Comparison of ENCODE assay signal across 8 cellular contexts in genomic region chr18:79570266-79571201, GRCh38.
A peak's percentile ranks its signal among the peaks of the same experiment; 100 is the strongest.
DNase-seq lines count a peak whose midpoint lies in the region; ATAC-seq and TF ChIP-seq lines count a peak whose summit lies in the region.

No MANE protein-coding gene starts in this region.

- H3K36me3 ChIP-seq in heart left ventricle (no peaks in the 10 kb centered on the region), right atrium auricular region (no peaks in the 10 kb centered on the region), PC-9 (ENCODE audit: low read depth) (no peaks in the 10 kb centered on the region; the same call in 1 of the 2 replicates), suprapubic skin (no peaks in the 10 kb centered on the region), stomach (no peaks in the 10 kb centered on the region)

- TF ChIP-seq POLR2A in heart left ventricle (IDR thresholded peaks at IDR 0.05) (no peak), suprapubic skin (IDR thresholded peaks at IDR 0.05) (no peak), stomach (IDR thresholded peaks at IDR 0.05) (no peak)

- WGBS in heart left ventricle, 4 donors = 75 to 80% (median 77%) methylated on average over 25 to 26 of the region's 26 CpGs
- 62% methylated on average over 26 of the region's 26 CpGs for WGBS in suprapubic skin
- WGBS in stomach, 5 donors = 44 to 59% (median 52%) methylated on average over 26 of the region's 26 CpGs

- H3K4me1 ChIP-seq in heart left ventricle (peaks cover 0 to 26% (median 10%) of the 10 kb centered on the region in 12 donors), right atrium auricular region (peaks cover 0 to 28% of the 10 kb centered on the region in 2 donors), PC-9 (replicated peaks; ENCODE audit: insufficient read depth) (no peaks in the 10 kb centered on the region), suprapubic skin (peaks cover 19% of the 10 kb centered on the region), stomach (peaks cover 3 to 21% (median 15%) of the 10 kb centered on the region in 4 donors)

- H3F3A ChIP-seq in PC-9 (ENCODE audit: insufficient read depth, low read depth) = no peaks in the 10 kb centered on the region

- BruUV-seq in PC-9 (replicated peaks; lab: Mats Ljungman, UMichigan) = no TSS peak

- no peak overlapping the region for H3K27ac ChIP-seq in heart left ventricle
- H3K27ac ChIP-seq in right atrium auricular region = no peak overlapping the region
- no peak overlapping the region for H3K27ac ChIP-seq in PC-9
- H3K27ac ChIP-seq in suprapubic skin = no peak overlapping the region
- no peak overlapping the region for H3K27ac ChIP-seq in stomach

- CTCF ChIA-PET in PC-9 (lab: Charles Lee) = no interaction called here

- H3K4me3 ChIP-seq in heart left ventricle (no peak overlapping the region), right atrium auricular region (no peak overlapping the region), PC-9 (no peak overlapping the region), suprapubic skin (no peak overlapping the region), stomach (no peak overlapping the region)

- no peaks in the 10 kb centered on the region for H4K20me1 ChIP-seq in PC-9 (ENCODE audit: insufficient read depth)

- POLR2A ChIA-PET in PC-9 (lab: Charles Lee; ENCODE audit: unreplicated experiment) = no interaction called here

- H3K9me3 ChIP-seq in heart left ventricle = peaks cover 0 to 25% (median 18%) of the 10 kb centered on the region in 12 donors
- peaks cover 0 to 22% of the 10 kb centered on the region in 2 donors for H3K9me3 ChIP-seq in right atrium auricular region
- no peaks in the 10 kb centered on the region for H3K9me3 ChIP-seq in PC-9 (ENCODE audit: insufficient read depth, low read depth)
- H3K9me3 ChIP-seq in suprapubic skin = peaks cover 13% of the 10 kb centered on the region
- peaks cover 9 to 28% (median 22%) of the 10 kb centered on the region in 4 donors for H3K9me3 ChIP-seq in stomach

- H3K27me3 ChIP-seq in heart left ventricle (no peaks in the 10 kb centered on the region), right atrium auricular region (no peaks in the 10 kb centered on the region), PC-9 (ENCODE audit: insufficient read depth, low read depth) (peaks cover 98% of the 10 kb centered on the region), suprapubic skin (no peaks in the 10 kb centered on the region), stomach (peaks cover 0 to 15% (median 0%) of the 10 kb centered on the region in 3 donors)

- no peaks in the 10 kb centered on the region for H3K79me2 ChIP-seq in PC-9 (ENCODE audit: low read depth)

- H2AFZ ChIP-seq in PC-9 = 0 out of 2 replicates have a peak overlapping the region, but pooled peaks have one; percentile 55

- TF ChIP-seq CTCF in heart left ventricle (IDR thresholded peaks at IDR 0.05) (no peak), right atrium auricular region (IDR thresholded peaks at IDR 0.05) (no peak), PC-9 (conservative IDR thresholded peaks at IDR 0.05) (no peak), suprapubic skin (IDR thresholded peaks at IDR 0.05) (no peak), stomach (IDR thresholded peaks at IDR 0.05) (no peak)

- peak overlapping the region; percentile 44; the same call in 1 of the 2 replicates for H3K4me2 ChIP-seq in PC-9

- no peak for TF ChIP-seq EP300 in suprapubic skin (IDR thresholded peaks at IDR 0.05)
- TF ChIP-seq EP300 in stomach (IDR thresholded peaks at IDR 0.05) = no peak

- DNase-seq in heart left ventricle = peak in 4 of 5 donors; percentile 3 to 44 (median 11)
- no peak for DNase-seq in right atrium auricular region (ENCODE audit: low spot score)
- no peak for DNase-seq in PC-9
- DNase-seq in fibroblast of peridontal ligament (ENCODE audit: extremely low read depth) = peak; percentile 26
- peak; percentile 50 to 66 for DNase-seq in suprapubic skin (ENCODE audit: low spot score in 2 of 2)
- DNase-seq in stomach = no peak
- no peak for DNase-seq in SHP77 treated with DMSO at 0.1 percent for 48 hours (lab: John Stamatoyannopoulos, UW)

- no peak for ATAC-seq in heart left ventricle
- ATAC-seq in GM18519 (IDR thresholded peaks at IDR 0.05; ENCODE audit: low FRiP score, unreplicated experiment) = no peak

- H3K9me2 ChIP-seq in PC-9 (ENCODE audit: insufficient read depth) = no peaks in the 10 kb centered on the region

- intact Hi-C loops in heart left ventricle (cut with DNase I) (no loop called here), PC-9 (cut with micrococcal nuclease; ENCODE audit: unreplicated experiment) (no loop called here), stomach (cut with DNase I; ENCODE audit: low total_unique reads) (no loop called here)

Comparison
In these comparisons a context has a peak if more than half of its experiments do, and no peak if none do; other contexts are left out.
1. DNase-seq: peak in heart left ventricle (4 of 5), fibroblast of peridontal ligament (single experiment) and suprapubic skin (2 of 2); none in right atrium auricular region (single experiment), PC-9 (0 of 2), stomach (single experiment) and SHP77 treated with DMSO at 0.1 percent for 48 hours (single experiment).